10 cellular contexts compared by ENCODE assay signal in genomic region chr6:32194388-32194787, GRCh38. TPM values are rescaled to one million over a fixed set of nuclear protein-coding genes. Genes with fewer than 3 reads are reported as not detected.
DNase-seq lines count a peak whose midpoint lies in the region; ATAC-seq and TF ChIP-seq lines count a peak whose summit lies in the region.
"Had no signal": no experiment of that assay in that cellular context is flagged by ENCODE, and none has a peak within 500 bp of the region (broad histone marks: within the 10 kb centered on the region; RNA-seq: fewer than 3 reads in every experiment).

No MANE protein-coding gene starts in this region.

- no peak for TF ChIP-seq CTCF in right lobe of liver (IDR thresholded peaks at IDR 0.05)

- WGBS in right lobe of liver (ENCODE audit: insufficient coverage, low coverage, low lambda C conversion rate, missing lambda C conversion rate), result 83% methylated on average over 1 of the region's 4 CpGs

- peaks cover 13% of the 10 kb centered on the region for H3K36me3 Mint-ChIP-seq in activated CD4-positive, alpha-beta T cell treated with anti-CD3 and anti-CD28 coated beads, Interleukin-2, amount 10 ng/mL, durations not matched to agents 24 days and 14 days (ENCODE audit: low read depth)
- H3K36me3 Mint-ChIP-seq in activated T-helper 2 cell treated with anti-CD3 and anti-CD28 coated beads, Interferon-gamma antibody, Interleukin-2, Interleukin-4, amounts not matched to agents 10 μg/mL and 5 μg/mL and 100 μg/mL, durations not matched to agents 14 hours and 24 hours and 36 hours (ENCODE audit: low read depth), result peaks cover 19% of the 10 kb centered on the region

- H3K4me1 ChIP-seq in right lobe of liver, result peaks cover 0 to 15% (median 7%) of the 10 kb centered on the region in 4 donors

- H3K9me3 Mint-ChIP-seq in activated CD4-positive, alpha-beta T cell treated with anti-CD3 and anti-CD28 coated beads, Interleukin-2, amount 10 ng/mL, durations not matched to agents 24 days and 14 days, result no peaks in the 10 kb centered on the region
- H3K9me3 Mint-ChIP-seq in activated T-helper 2 cell treated with anti-CD3 and anti-CD28 coated beads, Interferon-gamma antibody, Interleukin-2, Interleukin-4, amounts not matched to agents 10 μg/mL and 5 μg/mL and 100 μg/mL, durations not matched to agents 14 hours and 24 hours and 36 hours, result no peaks in the 10 kb centered on the region

- H3K4me1 Mint-ChIP-seq in activated CD4-positive, alpha-beta T cell treated with anti-CD3 and anti-CD28 coated beads, Interleukin-2, amount 10 ng/mL, durations not matched to agents 24 days and 14 days, result peaks cover 43% of the 10 kb centered on the region
- peaks cover 33% of the 10 kb centered on the region for H3K4me1 Mint-ChIP-seq in activated T-helper 2 cell treated with anti-CD3 and anti-CD28 coated beads, Interferon-gamma antibody, Interleukin-2, Interleukin-4, amounts not matched to agents 10 μg/mL and 5 μg/mL and 100 μg/mL, durations not matched to agents 14 hours and 24 hours and 36 hours (ENCODE audit: low read depth)

- no peaks in the 10 kb centered on the region for H3K9me3 ChIP-seq in right lobe of liver
- H3K9me3 ChIP-seq: SJSA1 had no signal

- no peaks in the 10 kb centered on the region for H3K27me3 ChIP-seq in right lobe of liver
- H3K27me3 ChIP-seq: SJSA1 had no signal

- H3K36me3 ChIP-seq in right lobe of liver, result no peaks in the 10 kb centered on the region
- H3K36me3 ChIP-seq: SJSA1 had no signal

- intact Hi-C loops in activated CD4-positive, alpha-beta T cell treated with anti-CD3 and anti-CD28 coated beads, Interleukin-2, amount 10 ng/mL, durations not matched to agents 24 days and 14 days (cut with micrococcal nuclease), result loop anchor here (2.0 to 10.0 kb wide), 3 partner anchors 76 to 1980 kb away; partner anchors contain the start of genes RGL2 and TRIM26
- intact Hi-C loops in activated T-helper 2 cell treated with anti-CD3 and anti-CD28 coated beads, Interferon-gamma antibody, Interleukin-2, Interleukin-4, amounts not matched to agents 10 μg/mL and 5 μg/mL and 100 μg/mL, durations not matched to agents 14 hours and 24 hours and 36 hours (cut with micrococcal nuclease), result loop anchor here (2.0 to 10.0 kb wide), 3 partner anchors 640 to 1008 kb away; partner anchors contain the start of genes HSD17B8, RXRB, SLC39A7 and TAP2
- intact Hi-C loops in right lobe of liver (cut with DNase I), result no loop called here

- H3K27ac ChIP-seq in right lobe of liver (peak overlapping the region in 2 of 3 donors; percentile 70 to 75), substantia nigra (ENCODE audit: low read depth, low read length, poor library complexity, severe bottlenecking) (peak overlapping the region; percentile 98)

- no peak for DNase-seq in activated CD4-positive, alpha-beta T cell treated with anti-CD3 and anti-CD28 coated beads, Interleukin-2, amount 10 ng/mL, durations not matched to agents 24 days and 14 days
- DNase-seq in activated CD4-positive, alpha-beta T cell treated with anti-CD3 and anti-CD28 coated beads, Interleukin-2, amount 50 U/mL, for 1 hour, result no peak
- DNase-seq in activated T-helper 2 cell treated with anti-CD3 and anti-CD28 coated beads, Interferon-gamma antibody, Interleukin-2, Interleukin-4, amounts not matched to agents 10 μg/mL and 5 μg/mL and 100 μg/mL, durations not matched to agents 14 hours and 24 hours and 36 hours (ENCODE audit: low spot score), result no peak
- DNase-seq in right lobe of liver, result no peak
- DNase-seq in substantia nigra (lab: John Stamatoyannopoulos, UW), result no peak
- no peak for DNase-seq in NCI-H1092 (lab: John Stamatoyannopoulos, UW)
- DNase-seq: NCI-H1105 treated with DMSO at 0.1 percent for 48 hours had no signal

- no peaks in the 10 kb centered on the region for H3K27me3 Mint-ChIP-seq in activated CD4-positive, alpha-beta T cell treated with anti-CD3 and anti-CD28 coated beads, Interleukin-2, amount 10 ng/mL, durations not matched to agents 24 days and 14 days
- no peaks in the 10 kb centered on the region for H3K27me3 Mint-ChIP-seq in activated T-helper 2 cell treated with anti-CD3 and anti-CD28 coated beads, Interferon-gamma antibody, Interleukin-2, Interleukin-4, amounts not matched to agents 10 μg/mL and 5 μg/mL and 100 μg/mL, durations not matched to agents 14 hours and 24 hours and 36 hours (ENCODE audit: low read depth)

- H3K4me3 ChIP-seq in right lobe of liver, result no peak overlapping the region

- peak overlapping the region; percentile 96 for H3K27ac Mint-ChIP-seq in activated CD4-positive, alpha-beta T cell treated with anti-CD3 and anti-CD28 coated beads, Interleukin-2, amount 10 ng/mL, durations not matched to agents 24 days and 14 days
- peak overlapping the region; percentile 99 for H3K27ac Mint-ChIP-seq in activated T-helper 2 cell treated with anti-CD3 and anti-CD28 coated beads, Interferon-gamma antibody, Interleukin-2, Interleukin-4, amounts not matched to agents 10 μg/mL and 5 μg/mL and 100 μg/mL, durations not matched to agents 14 hours and 24 hours and 36 hours

- no peak for TF ChIP-seq POLR2A in right lobe of liver (IDR thresholded peaks at IDR 0.05)

- H3K4me3 Mint-ChIP-seq in activated CD4-positive, alpha-beta T cell treated with anti-CD3 and anti-CD28 coated beads, Interleukin-2, amount 10 ng/mL, durations not matched to agents 24 days and 14 days, result peak overlapping the region; percentile 98
- H3K4me3 Mint-ChIP-seq in activated T-helper 2 cell treated with anti-CD3 and anti-CD28 coated beads, Interferon-gamma antibody, Interleukin-2, Interleukin-4, amounts not matched to agents 10 μg/mL and 5 μg/mL and 100 μg/mL, durations not matched to agents 14 hours and 24 hours and 36 hours (ENCODE audit: low read depth), result peak overlapping the region; percentile 98

- ATAC-seq in right lobe of liver (no peak), esophagus mucosa (no peak), HG02938 (IDR thresholded peaks at IDR 0.05; ENCODE audit: unreplicated experiment) (no peak)

RNA-seq across cellular contexts. Expression of gene GPSM3, which starts 1.9 kb away (rescaled TPM):
- 81.1 and 82.4 TPM in 2 replicates for total RNA-seq in activated CD4-positive, alpha-beta T cell treated with anti-CD3 and anti-CD28 coated beads, Interleukin-2, amount 10 ng/mL, durations not matched to agents 24 days and 14 days
- total RNA-seq in activated T-helper 2 cell treated with anti-CD3 and anti-CD28 coated beads, Interferon-gamma antibody, Interleukin-2, Interleukin-4, amounts not matched to agents 10 μg/mL and 5 μg/mL and 100 μg/mL, durations not matched to agents 14 hours and 24 hours and 36 hours, result 84.2 and 90.7 TPM in 2 replicates
- total RNA-seq in right lobe of liver (1 to 10 TPM; 3.7 to 9.2 (median 5.7) TPM), esophagus mucosa (2.2 TPM)

RNA-seq across cellular contexts. Expression of gene PBX2, which starts 4.4 kb away (rescaled TPM):
- total RNA-seq in activated CD4-positive, alpha-beta T cell treated with anti-CD3 and anti-CD28 coated beads, Interleukin-2, amount 10 ng/mL, durations not matched to agents 24 days and 14 days, result 88.1 and 92.7 TPM in 2 replicates
- total RNA-seq in activated T-helper 2 cell treated with anti-CD3 and anti-CD28 coated beads, Interferon-gamma antibody, Interleukin-2, Interleukin-4, amounts not matched to agents 10 μg/mL and 5 μg/mL and 100 μg/mL, durations not matched to agents 14 hours and 24 hours and 36 hours, result 80.8 and 85.2 TPM in 2 replicates
- 10 to 100 TPM; 15.5 to 29.5 (median 24.3) TPM for total RNA-seq in right lobe of liver
- 34.7 TPM for total RNA-seq in esophagus mucosa

RNA-seq across cellular contexts. Expression of gene AGER, which starts 10.3 kb away (rescaled TPM):
- total RNA-seq in activated CD4-positive, alpha-beta T cell treated with anti-CD3 and anti-CD28 coated beads, Interleukin-2, amount 10 ng/mL, durations not matched to agents 24 days and 14 days, result 20.7 and 24.1 TPM in 2 replicates
- total RNA-seq in activated T-helper 2 cell treated with anti-CD3 and anti-CD28 coated beads, Interferon-gamma antibody, Interleukin-2, Interleukin-4, amounts not matched to agents 10 μg/mL and 5 μg/mL and 100 μg/mL, durations not matched to agents 14 hours and 24 hours and 36 hours, result 18.5 and 20.9 TPM in 2 replicates
- total RNA-seq in right lobe of liver, result 1 to 10 TPM in 4 of 6 experiments, under 1 TPM in 2; 0.81 to 3.4 (median 1.8) TPM
- total RNA-seq in esophagus mucosa, result 2.7 TPM

RNA-seq across cellular contexts. Expression of gene RNF5, which starts 16.2 kb away (rescaled TPM):
- total RNA-seq in activated CD4-positive, alpha-beta T cell treated with anti-CD3 and anti-CD28 coated beads, Interleukin-2, amount 10 ng/mL, durations not matched to agents 24 days and 14 days, result 59.9 and 62.6 TPM in 2 replicates
- 61.9 and 63.8 TPM in 2 replicates for total RNA-seq in activated T-helper 2 cell treated with anti-CD3 and anti-CD28 coated beads, Interferon-gamma antibody, Interleukin-2, Interleukin-4, amounts not matched to agents 10 μg/mL and 5 μg/mL and 100 μg/mL, durations not matched to agents 14 hours and 24 hours and 36 hours
- 10 to 100 TPM; 50.5 to 90.4 (median 60.9) TPM for total RNA-seq in right lobe of liver
- 30.4 TPM for total RNA-seq in esophagus mucosa

RNA-seq across cellular contexts. Expression of gene AGPAT1, which starts 18.5 kb away (rescaled TPM):
- 31.4 and 32.6 TPM in 2 replicates for total RNA-seq in activated CD4-positive, alpha-beta T cell treated with anti-CD3 and anti-CD28 coated beads, Interleukin-2, amount 10 ng/mL, durations not matched to agents 24 days and 14 days
- 32.0 and 32.9 TPM in 2 replicates for total RNA-seq in activated T-helper 2 cell treated with anti-CD3 and anti-CD28 coated beads, Interferon-gamma antibody, Interleukin-2, Interleukin-4, amounts not matched to agents 10 μg/mL and 5 μg/mL and 100 μg/mL, durations not matched to agents 14 hours and 24 hours and 36 hours
- total RNA-seq in right lobe of liver (10 to 100 TPM; 23.5 to 36.9 (median 31.6) TPM), esophagus mucosa (18.2 TPM)

Comparison
In these comparisons a context has a peak if more than half of its experiments do, and no peak if none do; other contexts are left out.
1. intact Hi-C loops: an anchor here in activated CD4-positive, alpha-beta T cell treated with anti-CD3 and anti-CD28 coated beads, Interleukin-2, amount 10 ng/mL, durations not matched to agents 24 days and 14 days (2.0 to 10.0 kb wide) and activated T-helper 2 cell treated with anti-CD3 and anti-CD28 coated beads, Interferon-gamma antibody, Interleukin-2, Interleukin-4, amounts not matched to agents 10 μg/mL and 5 μg/mL and 100 μg/mL, durations not matched to agents 14 hours and 24 hours and 36 hours (2.0 to 10.0 kb wide); none called in right lobe of liver.